ENCODE assay signal across 20 cellular contexts in the genomic region with DNA sequence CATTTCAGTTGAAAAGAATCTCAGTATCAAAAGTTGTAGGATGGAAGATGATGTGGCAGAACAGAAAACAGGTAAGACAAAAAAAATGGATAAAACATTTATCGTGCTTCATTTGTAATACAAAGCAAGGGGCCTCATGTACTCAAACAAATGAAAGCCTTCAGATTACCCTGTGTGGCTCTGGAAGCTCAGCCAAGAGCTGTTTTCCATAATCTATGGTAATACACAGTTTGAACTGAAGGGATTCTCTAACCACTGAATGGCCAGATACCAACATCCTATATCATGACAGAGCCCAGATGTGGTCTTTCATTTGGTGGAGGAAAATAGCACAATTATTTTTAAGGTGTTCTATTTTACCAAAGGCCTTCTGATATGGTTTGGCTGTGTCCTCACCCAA.
A peak's percentile ranks its signal among the peaks of the same experiment; 100 is the strongest.
DNase-seq lines count a peak whose midpoint lies in the region; ATAC-seq, FAIRE-seq and TF ChIP-seq lines count a peak whose summit lies in the region.
"Had no signal": no experiment of that assay in that cellular context is flagged by ENCODE, and none has a peak within 500 bp of the region (broad histone marks: within the 10 kb centered on the region; RNA-seq: fewer than 3 reads in every experiment).

No MANE protein-coding gene starts in this region.

- TF ChIP-seq CTCF in GM23338 (conservative IDR thresholded peaks at IDR 0.05; ENCODE audit: low read depth in 2 of 2) = no peak
- TF ChIP-seq CTCF in endothelial cell of umbilical vein (IDR thresholded peaks at IDR 0.05; ENCODE audit: extremely low read depth in 1 of 2, insufficient read depth in 1 of 2, low read depth in 1 of 2, low read length in 2 of 2) = no peak

- H3K9me1 ChIP-seq in endothelial cell of umbilical vein (replicated peaks; ENCODE audit: control insufficient read depth, extremely low read depth, insufficient read depth, low read length) = no peaks in the 10 kb centered on the region

- H3K36me3 Mint-ChIP-seq in GM23338 (ENCODE audit: low read depth) = peaks cover 31% of the 10 kb centered on the region
- H3K36me3 Mint-ChIP-seq: CD14-positive monocyte; CD4-positive, alpha-beta memory T cell; IgD-negative memory B cell had no signal

- peaks cover 15% of the 10 kb centered on the region for H3K4me1 Mint-ChIP-seq in GM23338
- H3K4me1 Mint-ChIP-seq: CD14-positive monocyte; CD4-positive, alpha-beta memory T cell; IgD-negative memory B cell had no signal

- H3K9me3 Mint-ChIP-seq in GM23338 = peaks cover 11% of the 10 kb centered on the region; the same call in 2 of the 3 replicates
- H3K9me3 Mint-ChIP-seq: IgD-negative memory B cell had no signal

- H3K36me3 ChIP-seq in GM23338 (ENCODE audit: insufficient read depth) (no peaks in the 10 kb centered on the region), HUES48 (ENCODE audit: control insufficient read depth, insufficient read depth, low read length) (no peaks in the 10 kb centered on the region), NT2/D1 (ENCODE audit: insufficient read depth, insufficient read length, low read length) (no peaks in the 10 kb centered on the region), endothelial cell of umbilical vein (ENCODE audit: control insufficient read depth in 2 of 2, extremely low read depth in 1 of 2, insufficient read depth in 2 of 2, low read length in 2 of 2) (no peaks in the 10 kb centered on the region)
- H3K36me3 ChIP-seq: BLaER1 had no signal

- ATAC-seq in GM23338 = peak; percentile 61
- ATAC-seq in HG03135 (IDR thresholded peaks at IDR 0.05; ENCODE audit: unreplicated experiment) = no peak
- ATAC-seq: HepG2 had no signal

- H4K20me1 ChIP-seq in GM23338 (replicated peaks; ENCODE audit: insufficient read depth) (no peaks in the 10 kb centered on the region), endothelial cell of umbilical vein (replicated peaks; ENCODE audit: control insufficient read depth, extremely low read depth, insufficient read depth, low read length) (no peaks in the 10 kb centered on the region)
- H4K20me1 ChIP-seq: BLaER1 had no signal

- no peaks in the 10 kb centered on the region for H3K27me3 Mint-ChIP-seq in GM23338 (ENCODE audit: insufficient read depth, low read depth, poor library complexity)
- H3K27me3 Mint-ChIP-seq: IgD-negative memory B cell had no signal

- intact Hi-C loops in endothelial cell of umbilical vein (cut with micrococcal nuclease) = no loop called here

- H3K9me3 ChIP-seq in HUES48 (ENCODE audit: control insufficient read depth, insufficient read depth, low read length) (no peaks in the 10 kb centered on the region), NT2/D1 (ENCODE audit: insufficient read depth, low read length) (no peaks in the 10 kb centered on the region), endothelial cell of umbilical vein (replicated peaks; ENCODE audit: control insufficient read depth, insufficient read depth, low read length) (no peaks in the 10 kb centered on the region)
- H3K9me3 ChIP-seq: BLaER1 had no signal

- H3K4me3 ChIP-seq in GM23338 (no peak overlapping the region), HUES48 (ENCODE audit: low read depth, low read length) (no peak overlapping the region), NT2/D1 (ENCODE audit: insufficient read length, low read depth) (no peak overlapping the region), endothelial cell of umbilical vein (replicated peaks in 1 of 3; ENCODE audit: insufficient read depth in 1 of 3, low read depth in 1 of 3, low read length in 3 of 3) (no peak overlapping the region)
- H3K4me3 ChIP-seq: BLaER1 had no signal

- H3K27me3 ChIP-seq in GM23338 (ENCODE audit: insufficient read depth) (no peaks in the 10 kb centered on the region), HUES48 (ENCODE audit: control insufficient read depth, insufficient read depth, low read length) (no peaks in the 10 kb centered on the region), NT2/D1 (ENCODE audit: insufficient read depth, insufficient read length) (no peaks in the 10 kb centered on the region), endothelial cell of umbilical vein (ENCODE audit: control insufficient read depth in 2 of 2, insufficient read depth in 2 of 2, low read length in 2 of 2) (no peaks in the 10 kb centered on the region)
- H3K27me3 ChIP-seq: BLaER1 had no signal

- H3K27ac ChIP-seq in GM23338 (ENCODE audit: low read depth) = no peak overlapping the region
- peak overlapping the region; percentile 67 for H3K27ac ChIP-seq in HUES48 (ENCODE audit: low read depth, low read length)
- no peak overlapping the region for H3K27ac ChIP-seq in endothelial cell of umbilical vein (ENCODE audit: insufficient read depth, low read depth, low read length)
- H3K27ac ChIP-seq: BLaER1, HL-60 had no signal

- H3K9ac ChIP-seq in HUES48 (ENCODE audit: low read depth, low read length) (no peak overlapping the region), NT2/D1 (ENCODE audit: insufficient read length, low read depth) (no peak overlapping the region), endothelial cell of umbilical vein (replicated peaks; ENCODE audit: extremely low read depth, insufficient read depth, low read length) (no peak overlapping the region)
- H3K9ac ChIP-seq: BLaER1 had no signal

- POLR2A ChIA-PET in endothelial cell of umbilical vein (lab: Charles Lee) = no interaction called here

- dilution Hi-C loops in endothelial cell of umbilical vein (cut with MboI; ENCODE audit: extremely low pct_ligation_motif_present, low sequenced_read_pairs) = no loop called here

- no peaks in the 10 kb centered on the region for H3F3A ChIP-seq in GM23338 (replicated peaks; ENCODE audit: low read depth)

- H3K4me2 ChIP-seq in GM23338 (no peak overlapping the region), endothelial cell of umbilical vein (ENCODE audit: insufficient read depth, low read length) (no peak overlapping the region)
- H3K4me2 ChIP-seq: BLaER1 had no signal

- H3K79me2 ChIP-seq in GM23338 (replicated peaks; ENCODE audit: insufficient read depth) = no peaks in the 10 kb centered on the region
- no peaks in the 10 kb centered on the region for H3K79me2 ChIP-seq in endothelial cell of umbilical vein (ENCODE audit: control insufficient read depth, insufficient read depth, low read length)

- TF ChIP-seq POLR2A in endothelial cell of umbilical vein (IDR thresholded peaks at IDR 0.05; ENCODE audit: low read depth, low read length) = no peak

- DNase-seq in GM23338 (ENCODE audit: low spot score) (peak; percentile 32), NT2/D1 (ENCODE audit: low read depth, low spot score) (peak; percentile 38), endothelial cell of umbilical vein (ENCODE audit: low read depth, low spot score) (no peak), NCI-H748 treated with DMSO at 0.1 percent for 48 hours (lab: John Stamatoyannopoulos, UW) (no peak), NCI-H524 treated with DMSO at 0.1 percent for 48 hours (lab: John Stamatoyannopoulos, UW) (no peak)
- no peak for DNase-seq in activated CD4-positive, alpha-beta T cell treated with anti-CD3 and anti-CD28 coated beads for 4 hours
- DNase-seq: 8988T; CD4-positive, alpha-beta memory T cell; DMS53; DND-41; GOT3; H7; KBM-7 had no signal

- CTCF ChIA-PET in endothelial cell of umbilical vein (lab: Charles Lee) = no interaction called here

- peak; percentile 44 for FAIRE-seq in endothelial cell of umbilical vein (lab: Jason Lieb, UNC)
- FAIRE-seq: HepG2 had no signal

- peaks cover 25% of the 10 kb centered on the region for H3K9me2 ChIP-seq in GM23338 (ENCODE audit: insufficient read depth)

- no TSS peak for BruUV-seq in endothelial cell of umbilical vein (replicated peaks; lab: Mats Ljungman, UMichigan)

- H2AFZ ChIP-seq in GM23338 (0 out of 2 replicates have a peak overlapping the region, but pooled peaks have one; percentile 4), endothelial cell of umbilical vein (ENCODE audit: low read depth, low read length) (no peak overlapping the region)

- H3K4me1 ChIP-seq in GM23338 (ENCODE audit: insufficient read depth) = peaks cover 12% of the 10 kb centered on the region
- H3K4me1 ChIP-seq in HUES48 (ENCODE audit: control insufficient read depth, insufficient read depth, low read length) = peaks cover 14% of the 10 kb centered on the region; the same call in 1 of the 2 replicates
- H3K4me1 ChIP-seq in NT2/D1 (ENCODE audit: insufficient read depth, insufficient read length) = no peaks in the 10 kb centered on the region
- H3K4me1 ChIP-seq in endothelial cell of umbilical vein (ENCODE audit: control insufficient read depth, extremely low read depth, insufficient read depth, low read length) = no peaks in the 10 kb centered on the region
- H3K4me1 ChIP-seq: BLaER1 had no signal

- no peak overlapping the region for H3K4me3 Mint-ChIP-seq in GM23338
- H3K4me3 Mint-ChIP-seq: CD14-positive monocyte; CD4-positive, alpha-beta memory T cell; IgD-negative memory B cell had no signal

- peak overlapping the region; percentile 36; the same call in 1 of the 2 replicates for H3K27ac Mint-ChIP-seq in GM23338
- H3K27ac Mint-ChIP-seq: CD14-positive monocyte; CD4-positive, alpha-beta memory T cell; IgD-negative memory B cell had no signal

TF ChIP-seq in GM23338, 12 proteins besides CTCF, POLR2A, EP300 and RAD21 (continues in another document):
- TF ChIP-seq NANOG (IDR thresholded peaks at IDR 0.05; ENCODE audit: borderline replicate concordance) (peak; percentile 48; the same call in 1 of the 2 replicates), ZNF331 (CRISPR knock-in tag; IDR thresholded peaks at IDR 0.05; ENCODE audit: low read depth) (no peak)

TF ChIP-seq in endothelial cell of umbilical vein, 7 proteins besides CTCF, POLR2A, EP300 and RAD21:
- TF ChIP-seq POLR2AphosphoS5 (IDR thresholded peaks at IDR 0.05; ENCODE audit: insufficient read depth, low read depth, low read length) (no peak), MYC (IDR thresholded peaks at IDR 0.05; ENCODE audit: low read depth, low read length) (no peak), GATA2 (IDR thresholded peaks at IDR 0.05; ENCODE audit: insufficient read depth, insufficient read length, low read depth, low read length) (no peak), FOS (IDR thresholded peaks at IDR 0.05; ENCODE audit: borderline replicate concordance, insufficient read depth, low read length) (no peak), EZH2 (IDR thresholded peaks at IDR 0.05; ENCODE audit: borderline replicate concordance, low read depth, low read length, severe bottlenecking) (no peak), JUN (IDR thresholded peaks at IDR 0.05; ENCODE audit: borderline replicate concordance, insufficient read depth, insufficient read length, low read depth) (no peak)
- TF ChIP-seq, protein P1, sequence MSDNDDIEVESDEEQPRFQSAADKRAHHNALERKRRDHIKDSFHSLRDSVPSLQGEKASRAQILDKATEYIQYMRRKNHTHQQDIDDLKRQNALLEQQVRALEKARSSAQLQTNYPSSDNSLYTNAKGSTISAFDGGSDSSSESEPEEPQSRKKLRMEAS (IDR thresholded peaks at IDR 0.05; ENCODE audit: insufficient read depth, insufficient read length) = no peak

Comparison
In these comparisons a context has a peak if more than half of its experiments do, and no peak if none do; other contexts are left out.
1. DNase-seq: peak in GM23338 (single experiment) and NT2/D1 (single experiment); none in endothelial cell of umbilical vein (single experiment), activated CD4-positive, alpha-beta T cell treated with anti-CD3 and anti-CD28 coated beads for 4 hours (0 of 2), NCI-H748 treated with DMSO at 0.1 percent for 48 hours (single experiment) and NCI-H524 treated with DMSO at 0.1 percent for 48 hours (single experiment).